In genomic region chr6:170096191-170096802, GRCh38 we compare ENCODE assay signal across 13 cellular contexts.
A peak's percentile ranks its signal among the peaks of the same experiment; 100 is the strongest.
DNase-seq lines count a peak whose midpoint lies in the region; ATAC-seq and TF ChIP-seq lines count a peak whose summit lies in the region.
"Had no signal": no experiment of that assay in that cellular context is flagged by ENCODE, and none has a peak within 500 bp of the region (broad histone marks: within the 10 kb centered on the region; RNA-seq: fewer than 3 reads in every experiment).

No MANE protein-coding gene starts in this region.

- intact Hi-C loops in activated CD4-positive, alpha-beta memory T cell treated with anti-CD3 and anti-CD28 coated beads for 36 hours (cut with micrococcal nuclease), result no loop called here
- intact Hi-C loops in natural killer cell (cut with micrococcal nuclease), result no loop called here

- no peak for TF ChIP-seq CTCF in natural killer cell (IDR thresholded peaks at IDR 0.05)
- TF ChIP-seq CTCF in type B pancreatic cell (conservative IDR thresholded peaks at IDR 0.05), result no peak

- DNase-seq in activated T-cell treated with anti-CD3 and anti-CD28 coated beads, Interleukin-2, amount 50 U/mL, for 24 hours, result peak; percentile 13
- DNase-seq in activated T-cell treated with anti-CD3 and anti-CD28 coated beads for 4 hours (no peak), natural killer cell (peak; percentile 2), type B pancreatic cell (ENCODE audit: extremely low spot score, unreplicated experiment) (peak; percentile 70), GM19240 (ENCODE audit: insufficient read length, low spot score) (no peak), G401 (ENCODE audit: low spot score) (no peak), dedifferentiated amniotic fluid mesenchymal stem cell (ENCODE audit: extremely low spot score) (no peak)
- peak; percentile 3 for DNase-seq in activated CD4-positive, alpha-beta memory T cell treated with anti-CD3 and anti-CD28 coated beads for 36 hours
- DNase-seq: activated naive CD8-positive, alpha-beta T cell treated with anti-CD3 and anti-CD28 coated beads, Interleukin-2, amount 50 U/mL, for 24 hours; immature natural killer cell; Kasumi-1; small intestine had no signal

- peaks cover 16% of the 10 kb centered on the region for H3K27me3 Mint-ChIP-seq in activated T-cell treated with anti-CD3 and anti-CD28 coated beads, Interleukin-2, amount 50 U/mL, for 24 hours
- peaks cover 13% of the 10 kb centered on the region for H3K27me3 Mint-ChIP-seq in activated CD4-positive, alpha-beta memory T cell treated with anti-CD3 and anti-CD28 coated beads for 36 hours
- peaks cover 6 to 9% of the 10 kb centered on the region in 2 donors for H3K27me3 Mint-ChIP-seq in natural killer cell (ENCODE audit: low read depth in 2 of 2)
- peaks cover 24% of the 10 kb centered on the region for H3K27me3 Mint-ChIP-seq in type B pancreatic cell

- CTCF ChIA-PET in activated CD4-positive, alpha-beta memory T cell treated with anti-CD3 and anti-CD28 coated beads for 36 hours (lab: Charles Lee), result no interaction called here

- H3K9me3 Mint-ChIP-seq in activated T-cell treated with anti-CD3 and anti-CD28 coated beads, Interleukin-2, amount 50 U/mL, for 24 hours, result no peaks in the 10 kb centered on the region
- H3K9me3 Mint-ChIP-seq in activated CD4-positive, alpha-beta memory T cell treated with anti-CD3 and anti-CD28 coated beads for 36 hours, result peaks cover 8% of the 10 kb centered on the region
- no peaks in the 10 kb centered on the region for H3K9me3 Mint-ChIP-seq in natural killer cell
- no peaks in the 10 kb centered on the region for H3K9me3 Mint-ChIP-seq in type B pancreatic cell
- H3K9me3 Mint-ChIP-seq: activated naive CD8-positive, alpha-beta T cell treated with anti-CD3 and anti-CD28 coated beads, Interleukin-2, amount 50 U/mL, for 24 hours had no signal

- ATAC-seq in natural killer cell, result no peak
- ATAC-seq: activated naive CD8-positive, alpha-beta T cell treated with anti-CD3 and anti-CD28 coated beads, Interleukin-2, amount 50 U/mL, for 24 hours had no signal

- H3K4me3 Mint-ChIP-seq in activated T-cell treated with anti-CD3 and anti-CD28 coated beads, Interleukin-2, amount 50 U/mL, for 24 hours, result no peak overlapping the region
- no peak overlapping the region for H3K4me3 Mint-ChIP-seq in activated CD4-positive, alpha-beta memory T cell treated with anti-CD3 and anti-CD28 coated beads for 36 hours
- no peak overlapping the region for H3K4me3 Mint-ChIP-seq in natural killer cell
- peak overlapping the region; percentile 69 for H3K4me3 Mint-ChIP-seq in type B pancreatic cell
- H3K4me3 Mint-ChIP-seq: activated naive CD8-positive, alpha-beta T cell treated with anti-CD3 and anti-CD28 coated beads, Interleukin-2, amount 50 U/mL, for 24 hours; dendritic cell treated with granulocyte-macrophage colony-stimulating factor and Interleukin-4, amounts not matched to agents 40 ng/mL and 50 ng/mL, for 4 days; immature natural killer cell had no signal

- POLR2A ChIA-PET in activated CD4-positive, alpha-beta memory T cell treated with anti-CD3 and anti-CD28 coated beads for 36 hours (lab: Charles Lee), result no interaction called here

- H3K36me3 Mint-ChIP-seq in activated T-cell treated with anti-CD3 and anti-CD28 coated beads, Interleukin-2, amount 50 U/mL, for 24 hours (ENCODE audit: low read depth), result no peaks in the 10 kb centered on the region
- H3K36me3 Mint-ChIP-seq in activated CD4-positive, alpha-beta memory T cell treated with anti-CD3 and anti-CD28 coated beads for 36 hours, result no peaks in the 10 kb centered on the region
- H3K36me3 Mint-ChIP-seq in natural killer cell, result no peaks in the 10 kb centered on the region
- peaks cover 5% of the 10 kb centered on the region for H3K36me3 Mint-ChIP-seq in type B pancreatic cell
- H3K36me3 Mint-ChIP-seq: immature natural killer cell had no signal

- no peaks in the 10 kb centered on the region for H3K4me1 Mint-ChIP-seq in activated T-cell treated with anti-CD3 and anti-CD28 coated beads, Interleukin-2, amount 50 U/mL, for 24 hours (ENCODE audit: low read depth)
- no peaks in the 10 kb centered on the region for H3K4me1 Mint-ChIP-seq in activated CD4-positive, alpha-beta memory T cell treated with anti-CD3 and anti-CD28 coated beads for 36 hours (ENCODE audit: low read depth)
- peaks cover 0 to 5% of the 10 kb centered on the region in 2 donors for H3K4me1 Mint-ChIP-seq in natural killer cell
- H3K4me1 Mint-ChIP-seq in type B pancreatic cell (ENCODE audit: unreplicated experiment), result peaks cover 19% of the 10 kb centered on the region

- in situ Hi-C loops in G401 (cut with HindIII; ENCODE audit: low sequenced_read_pairs), result no loop called here

- H3K27ac Mint-ChIP-seq in activated T-cell treated with anti-CD3 and anti-CD28 coated beads, Interleukin-2, amount 50 U/mL, for 24 hours, result no peak overlapping the region
- no peak overlapping the region for H3K27ac Mint-ChIP-seq in activated CD4-positive, alpha-beta memory T cell treated with anti-CD3 and anti-CD28 coated beads for 36 hours
- H3K27ac Mint-ChIP-seq in natural killer cell, result no peak overlapping the region
- H3K27ac Mint-ChIP-seq in type B pancreatic cell, result no peak overlapping the region
- H3K27ac Mint-ChIP-seq: activated naive CD8-positive, alpha-beta T cell treated with anti-CD3 and anti-CD28 coated beads, Interleukin-2, amount 50 U/mL, for 24 hours; dendritic cell treated with granulocyte-macrophage colony-stimulating factor and Interleukin-4, amounts not matched to agents 40 ng/mL and 50 ng/mL, for 4 days; immature natural killer cell had no signal

Comparison
In these comparisons a context has a peak if more than half of its experiments do, and no peak if none do; other contexts are left out.
1. DNase-seq: peak in activated T-cell treated with anti-CD3 and anti-CD28 coated beads, Interleukin-2, amount 50 U/mL, for 24 hours (single experiment), activated CD4-positive, alpha-beta memory T cell treated with anti-CD3 and anti-CD28 coated beads for 36 hours (single experiment), natural killer cell (single experiment) and type B pancreatic cell (single experiment); none in activated T-cell treated with anti-CD3 and anti-CD28 coated beads for 4 hours (single experiment), GM19240 (single experiment), G401 (single experiment) and dedifferentiated amniotic fluid mesenchymal stem cell (single experiment).